ENCODE assay signal across 1 cellular context in genomic region chr3:142962520-142963265, GRCh38.
TF ChIP-seq lines count a peak whose summit lies in the region.

No MANE protein-coding gene starts in this region.

TF ChIP-seq in HepG2, 621 proteins besides CTCF, POLR2A, EP300 and RAD21 (continued from another document and continues in another):
- no peak for TF ChIP-seq HMGXB3 (CRISPR knock-in tag; IDR thresholded peaks at IDR 0.05; ENCODE audit: borderline replicate concordance)
- peak; percentile 59 for TF ChIP-seq PHF8 (CRISPR knock-in tag; IDR thresholded peaks at IDR 0.05)
- TF ChIP-seq ZNF3 (CRISPR knock-in tag; IDR thresholded peaks at IDR 0.05) = no peak
- no peak for TF ChIP-seq TFDP2 (CRISPR knock-in tag; IDR thresholded peaks at IDR 0.05)
- TF ChIP-seq MLX (CRISPR knock-in tag; IDR thresholded peaks at IDR 0.05) = no peak
- TF ChIP-seq MZF1 (CRISPR knock-in tag; IDR thresholded peaks at IDR 0.05; ENCODE audit: borderline replicate concordance) = peak; percentile 88; the same call in 1 of the 2 replicates
- no peak for TF ChIP-seq ZFP41 (CRISPR knock-in tag; IDR thresholded peaks at IDR 0.05; ENCODE audit: borderline replicate concordance)
- no peak for TF ChIP-seq ZNF563 (CRISPR knock-in tag; IDR thresholded peaks at IDR 0.05)
- peak; percentile 60; the same call in 1 of the 2 replicates for TF ChIP-seq FOXC1 (CRISPR knock-in tag; IDR thresholded peaks at IDR 0.05; ENCODE audit: borderline replicate concordance)
- no peak; the same call in 1 of the 2 replicates for TF ChIP-seq ZNF558 (CRISPR knock-in tag; IDR thresholded peaks at IDR 0.05; ENCODE audit: borderline replicate concordance)
- no peak for TF ChIP-seq KDM5A (IDR thresholded peaks at IDR 0.05; ENCODE audit: borderline replicate concordance, low read length)
- peak; percentile 44; the same call in 1 of the 2 replicates for TF ChIP-seq ZSCAN21 (CRISPR knock-in tag; IDR thresholded peaks at IDR 0.05; ENCODE audit: borderline replicate concordance)
- TF ChIP-seq ZBED4 (CRISPR knock-in tag; IDR thresholded peaks at IDR 0.05; ENCODE audit: borderline replicate concordance) = no peak
- no peak for TF ChIP-seq ZNF512 (CRISPR knock-in tag; IDR thresholded peaks at IDR 0.05)
- no peak for TF ChIP-seq KLF11 (CRISPR knock-in tag; IDR thresholded peaks at IDR 0.05)
- TF ChIP-seq HMGA1 (CRISPR knock-in tag; conservative IDR thresholded peaks at IDR 0.05) = no peak
- TF ChIP-seq ZBTB33 (CRISPR knock-in tag; IDR thresholded peaks at IDR 0.05) = peak; percentile 95
- TF ChIP-seq NKX3-1 (CRISPR knock-in tag; IDR thresholded peaks at IDR 0.05) = no peak
- no peak for TF ChIP-seq RELA (CRISPR knock-in tag; IDR thresholded peaks at IDR 0.05)
- peak; percentile 71 for TF ChIP-seq THAP9 (CRISPR knock-in tag; IDR thresholded peaks at IDR 0.05; ENCODE audit: borderline replicate concordance)
- peak; percentile 82 for TF ChIP-seq ZNF430 (CRISPR knock-in tag; IDR thresholded peaks at IDR 0.05)
- no peak for TF ChIP-seq MXD4 (CRISPR knock-in tag; IDR thresholded peaks at IDR 0.05)
- TF ChIP-seq IRF1 (CRISPR knock-in tag; IDR thresholded peaks at IDR 0.05; ENCODE audit: low read depth) = no peak
- TF ChIP-seq ZNF292 (CRISPR knock-in tag; IDR thresholded peaks at IDR 0.05; ENCODE audit: borderline replicate concordance, low read depth) = no peak
- TF ChIP-seq AHR (CRISPR knock-in tag; IDR thresholded peaks at IDR 0.05) = no peak
- peak; percentile 96 for TF ChIP-seq ZNF280B (CRISPR knock-in tag; IDR thresholded peaks at IDR 0.05; ENCODE audit: borderline replicate concordance)
- TF ChIP-seq FOXO1 (CRISPR knock-in tag; IDR thresholded peaks at IDR 0.05) = no peak
- no peak for TF ChIP-seq ZNF331 (CRISPR knock-in tag; IDR thresholded peaks at IDR 0.05)
- TF ChIP-seq ZNF737 (CRISPR knock-in tag; IDR thresholded peaks at IDR 0.05; ENCODE audit: borderline replicate concordance) = peak; percentile 95
- TF ChIP-seq ZNF740 (CRISPR knock-in tag; IDR thresholded peaks at IDR 0.05) = no peak
- TF ChIP-seq ZFYVE20 (CRISPR knock-in tag; IDR thresholded peaks at IDR 0.05; ENCODE audit: borderline replicate concordance, low read depth) = peak; percentile 86; the same call in 1 of the 2 replicates
- TF ChIP-seq MEF2D (CRISPR knock-in tag; IDR thresholded peaks at IDR 0.05) = 0 out of 2 replicates have a peak, but pooled peaks have one; percentile 18
- no peak for TF ChIP-seq DDIT3 (CRISPR knock-in tag; IDR thresholded peaks at IDR 0.05)
